ENCODE assay signal across 21 cellular contexts in the genomic region with DNA sequence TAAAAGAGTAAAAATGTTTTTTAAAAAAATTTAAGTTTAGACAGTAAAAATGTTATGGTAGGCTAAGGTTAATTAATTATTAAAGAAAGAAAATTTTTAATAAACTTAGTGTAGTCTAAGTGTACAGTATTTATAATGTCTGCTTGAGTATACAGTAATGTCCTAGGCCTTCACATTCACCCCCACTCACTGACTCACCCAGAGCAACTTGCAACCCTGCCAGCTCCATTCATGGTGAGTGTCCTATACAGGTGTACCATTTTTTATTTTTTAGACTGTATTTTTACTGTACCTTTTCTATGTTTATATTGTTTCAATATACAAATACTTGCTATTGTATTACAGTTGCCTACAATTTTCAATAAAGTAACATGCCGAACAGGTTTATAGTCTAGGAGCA.
"Had no signal": no experiment of that assay in that cellular context is flagged by ENCODE, and none has a peak within 500 bp of the region (broad histone marks: within the 10 kb centered on the region; RNA-seq: fewer than 3 reads in every experiment).

No MANE protein-coding gene starts in this region.

- H3K27me3 Mint-ChIP-seq: activated CD4-positive, alpha-beta T cell treated with anti-CD3 and anti-CD28 coated beads, Interleukin-2, amount 10 ng/mL, durations not matched to agents 7 days and 5 days; activated T-cell treated with anti-CD3 and anti-CD28 coated beads, Interleukin-2, amount 50 U/mL, for 24 hours; naive thymus-derived CD4-positive, alpha-beta T cell had no signal

- H3K27ac Mint-ChIP-seq: activated CD4-positive, alpha-beta T cell treated with anti-CD3 and anti-CD28 coated beads, Interleukin-2, amount 10 ng/mL, durations not matched to agents 7 days and 5 days; activated CD8-positive, alpha-beta T cell treated with anti-CD3 and anti-CD28 coated beads, Interleukin-2, amount 10 ng/mL, durations not matched to agents 7 days and 5 days; activated naive CD4-positive, alpha-beta T cell treated with anti-CD3 and anti-CD28 coated beads for 36 hours; activated T-cell treated with anti-CD3 and anti-CD28 coated beads, Interleukin-2, amount 50 U/mL, for 24 hours had no signal

- H3K36me3 ChIP-seq: cardiac muscle cell, esophagus squamous epithelium, prostate gland, tibial nerve had no signal

- H3K27me3 ChIP-seq: cardiac muscle cell, esophagus squamous epithelium, tibial nerve had no signal

- H3K27ac ChIP-seq: cardiac muscle cell, esophagus squamous epithelium, prostate gland, skin epidermis, tibial nerve had no signal

- ATAC-seq: activated CD4-positive, CD25-positive, alpha-beta regulatory T cell treated with anti-CD3 and anti-CD28 coated beads, Interleukin-2, amount 50 U/mL, for 24 hours; activated CD8-positive, alpha-beta T cell treated with anti-CD3 and anti-CD28 coated beads, Interleukin-2, amount 10 ng/mL, durations not matched to agents 7 days and 5 days; naive thymus-derived CD4-positive, alpha-beta T cell; right cardiac atrium; stimulated activated naive CD8-positive, alpha-beta T cell treated with anti-CD3 and anti-CD28 coated beads, Interleukin-15, Interleukin-2, amounts not matched to agents 100 U/mL and 50 U/mL, for 24 hours had no signal

- H3K9me3 ChIP-seq: esophagus squamous epithelium, prostate gland had no signal

- DNase-seq: activated CD4-positive, alpha-beta T cell treated with anti-CD3 and anti-CD28 coated beads, Interleukin-2, amount 10 ng/mL, durations not matched to agents 7 days and 5 days; activated CD8-positive, alpha-beta T cell treated with anti-CD3 and anti-CD28 coated beads, Interleukin-2, amount 10 ng/mL, durations not matched to agents 7 days and 5 days; activated naive CD4-positive, alpha-beta T cell treated with anti-CD3 and anti-CD28 coated beads for 36 hours; activated T-cell treated with anti-CD3 and anti-CD28 coated beads, Interleukin-2, amount 50 U/mL, for 24 hours; aorta; dermis blood vessel endothelial cell; effector memory CD4-positive, alpha-beta T cell; esophagus squamous epithelium; foreskin melanocyte; head of caudate nucleus; mesendoderm; naive thymus-derived CD4-positive, alpha-beta T cell; right cardiac atrium; stimulated activated naive CD8-positive, alpha-beta T cell treated with anti-CD3 and anti-CD28 coated beads, Interleukin-15, Interleukin-2, amounts not matched to agents 100 U/mL and 50 U/mL, for 24 hours; substantia nigra; T1000 had no signal

- H3K4me3 Mint-ChIP-seq: activated CD4-positive, alpha-beta T cell treated with anti-CD3 and anti-CD28 coated beads, Interleukin-2, amount 10 ng/mL, durations not matched to agents 7 days and 5 days; activated CD8-positive, alpha-beta T cell treated with anti-CD3 and anti-CD28 coated beads, Interleukin-2, amount 10 ng/mL, durations not matched to agents 7 days and 5 days; activated naive CD4-positive, alpha-beta T cell treated with anti-CD3 and anti-CD28 coated beads for 36 hours; activated T-cell treated with anti-CD3 and anti-CD28 coated beads, Interleukin-2, amount 50 U/mL, for 24 hours; naive thymus-derived CD4-positive, alpha-beta T cell had no signal

- H3K4me3 ChIP-seq: cardiac muscle cell, esophagus squamous epithelium, prostate gland, skin epidermis, tibial nerve had no signal
